ENCODE assay signal across 19 cellular contexts in the genomic region with DNA sequence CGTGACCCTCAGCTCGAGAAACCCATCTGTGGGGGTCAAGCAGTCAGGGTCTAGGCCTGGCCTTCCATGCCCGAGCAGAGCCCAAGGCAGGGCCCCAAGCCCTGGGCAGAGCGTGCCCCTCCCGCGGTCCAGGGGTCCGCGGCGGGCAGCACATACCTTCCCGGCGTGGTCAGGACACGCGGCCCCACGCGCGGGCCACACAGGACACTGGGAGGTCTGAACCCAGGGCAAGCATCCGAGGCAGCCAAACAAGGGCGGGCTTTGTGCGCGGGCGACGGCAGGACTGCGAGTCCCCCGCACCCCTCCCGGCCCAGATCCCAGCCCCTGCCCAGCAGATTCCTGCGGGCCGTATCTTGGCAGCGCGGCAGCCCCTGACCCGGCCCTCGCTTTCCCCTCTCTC.
DNase-seq lines count a peak whose midpoint lies in the region; ATAC-seq and TF ChIP-seq lines count a peak whose summit lies in the region.
"Had no signal": no experiment of that assay in that cellular context is flagged by ENCODE, and none has a peak within 500 bp of the region (broad histone marks: within the 10 kb centered on the region; RNA-seq: fewer than 3 reads in every experiment).

No MANE protein-coding gene starts in this region.

- no peak overlapping the region for H3K27ac Mint-ChIP-seq in stimulated activated memory B cell treated with anti-CD40 and anti-IgM and Interleukin-4, amounts not matched to agents 10 μg/mL and 1 μg/mL and 100 μg/mL, for 72 hours
- H3K27ac Mint-ChIP-seq in stimulated activated effector memory CD8-positive, alpha-beta T cell treated with anti-CD3 and anti-CD28 coated beads, Interleukin-12 subunit alpha, Interleukin-12 subunit beta, amount 100 ng/mL, for 72 hours = no peak overlapping the region
- H3K27ac Mint-ChIP-seq: CD4-positive, alpha-beta T cell; H9 had no signal

- H3K27me3 ChIP-seq in H7 (ENCODE audit: control insufficient read depth, insufficient read depth, low read length) (no peaks in the 10 kb centered on the region), esophagus muscularis mucosa (peaks cover 0 to 56% (median 4%) of the 10 kb centered on the region in 4 donors), osteoblast (ENCODE audit: insufficient read depth, low read length) (peaks cover 3% of the 10 kb centered on the region), ovary (no peaks in the 10 kb centered on the region)

- H3K36me3 ChIP-seq in H7 (replicated peaks; ENCODE audit: control insufficient read depth, insufficient read depth, low read length) (no peaks in the 10 kb centered on the region), esophagus muscularis mucosa (no peaks in the 10 kb centered on the region), osteoblast (ENCODE audit: insufficient read depth, low read length) (no peaks in the 10 kb centered on the region), ovary (no peaks in the 10 kb centered on the region)

- H4K20me1 ChIP-seq in osteoblast (ENCODE audit: insufficient read depth, low read length) = no peaks in the 10 kb centered on the region

- intact Hi-C loops in esophagus muscularis mucosa (cut with DNase I) = no loop called here
- intact Hi-C loops in ovary (cut with DNase I) = no loop called here

- WGBS in esophagus muscularis mucosa = 69% methylated on average over 13 of the region's 31 CpGs
- WGBS in ovary, 3 donors = 63 to 67% (median 67%) methylated on average over 13 to 31 of the region's 31 CpGs

- H3K27ac ChIP-seq in esophagus muscularis mucosa (replicated peaks in 1 of 4) = no peak overlapping the region
- H3K27ac ChIP-seq in osteoblast (ENCODE audit: low read depth, low read length) = no peak overlapping the region
- no peak overlapping the region for H3K27ac ChIP-seq in ovary
- H3K27ac ChIP-seq: C4-2B, GM23248 had no signal

- TF ChIP-seq EP300 in esophagus muscularis mucosa (IDR thresholded peaks at IDR 0.05) (no peak), ovary (IDR thresholded peaks at IDR 0.05) (no peak)

- H3K4me1 Mint-ChIP-seq in stimulated activated memory B cell treated with anti-CD40 and anti-IgM and Interleukin-4, amounts not matched to agents 10 μg/mL and 1 μg/mL and 100 μg/mL, for 72 hours = no peaks in the 10 kb centered on the region
- no peaks in the 10 kb centered on the region for H3K4me1 Mint-ChIP-seq in stimulated activated effector memory CD8-positive, alpha-beta T cell treated with anti-CD3 and anti-CD28 coated beads, Interleukin-12 subunit alpha, Interleukin-12 subunit beta, amount 100 ng/mL, for 72 hours
- H3K4me1 Mint-ChIP-seq: IgD-negative memory B cell had no signal

- no peaks in the 10 kb centered on the region for H3K4me1 ChIP-seq in esophagus muscularis mucosa
- peaks cover 32% of the 10 kb centered on the region for H3K4me1 ChIP-seq in osteoblast (ENCODE audit: insufficient read depth, low read length)
- no peaks in the 10 kb centered on the region for H3K4me1 ChIP-seq in ovary (ENCODE audit: insufficient read depth)

- peak overlapping the region; percentile 61 for H2AFZ ChIP-seq in osteoblast (ENCODE audit: low read length)
- H2AFZ ChIP-seq: GM23248 had no signal

- ATAC-seq in stimulated activated memory B cell treated with anti-CD40 and anti-IgM and Interleukin-4, amounts not matched to agents 10 μg/mL and 1 μg/mL and 100 μg/mL, for 72 hours = peak; percentile 50
- ATAC-seq in HG03108 (IDR thresholded peaks at IDR 0.05; ENCODE audit: unreplicated experiment) = no peak
- ATAC-seq in GM18867 (IDR thresholded peaks at IDR 0.05; ENCODE audit: unreplicated experiment) = no peak
- ATAC-seq in stimulated activated effector memory CD8-positive, alpha-beta T cell treated with anti-CD3 and anti-CD28 coated beads, Interleukin-12 subunit alpha, Interleukin-12 subunit beta, amount 100 ng/mL, for 72 hours = no peak
- ATAC-seq: GM12878, HepG2 had no signal

- no peaks in the 10 kb centered on the region for H3K9me3 ChIP-seq in esophagus muscularis mucosa
- H3K9me3 ChIP-seq in osteoblast (ENCODE audit: low read depth, low read length) = no peaks in the 10 kb centered on the region
- no peaks in the 10 kb centered on the region for H3K9me3 ChIP-seq in ovary

- H3K79me2 ChIP-seq in osteoblast (ENCODE audit: insufficient read depth, low read length) = no peaks in the 10 kb centered on the region

- H3K4me2 ChIP-seq in osteoblast (ENCODE audit: insufficient read depth, low read length) = no peak overlapping the region

- no peak for TF ChIP-seq CTCF in esophagus muscularis mucosa (IDR thresholded peaks at IDR 0.05)
- TF ChIP-seq CTCF in osteoblast (IDR thresholded peaks at IDR 0.05; ENCODE audit: extremely low read depth, low read depth, low read length) = no peak
- no peak for TF ChIP-seq CTCF in ovary (IDR thresholded peaks at IDR 0.05)

- TF ChIP-seq POLR2A in esophagus muscularis mucosa (IDR thresholded peaks at IDR 0.05; ENCODE audit: low read depth) = no peak
- no peak for TF ChIP-seq POLR2A in ovary (IDR thresholded peaks at IDR 0.05)

- DNase-seq in H7 = peak; percentile 43
- DNase-seq in esophagus muscularis mucosa (ENCODE audit: extremely low spot score) = peak; percentile 53
- DNase-seq in osteoblast (ENCODE audit: insufficient read length, low spot score, missing footprints) = no peak
- DNase-seq in ovary = no peak
- no peak for DNase-seq in stimulated activated effector memory CD8-positive, alpha-beta T cell treated with anti-CD3 and anti-CD28 coated beads, Interleukin-12 subunit alpha, Interleukin-12 subunit beta, amount 100 ng/mL, for 72 hours (ENCODE audit: low spot score in 2 of 2)
- DNase-seq: ACHN; CD4-positive, alpha-beta T cell; DMS79 treated with DMSO at 0.1 percent for 48 hours; GM23248; H9; Karpas-422; KBM-7 had no signal

- no peak overlapping the region for H3K4me3 ChIP-seq in H7 (ENCODE audit: insufficient read depth, low read depth, low read length)
- H3K4me3 ChIP-seq in esophagus muscularis mucosa = no peak overlapping the region
- H3K4me3 ChIP-seq in osteoblast (ENCODE audit: insufficient read depth, low read length) = no peak overlapping the region
- no peak overlapping the region for H3K4me3 ChIP-seq in ovary
- H3K4me3 ChIP-seq: GM12878, GM23248 had no signal

- H3K36me3 Mint-ChIP-seq in stimulated activated memory B cell treated with anti-CD40 and anti-IgM and Interleukin-4, amounts not matched to agents 10 μg/mL and 1 μg/mL and 100 μg/mL, for 72 hours = no peaks in the 10 kb centered on the region
- H3K36me3 Mint-ChIP-seq in stimulated activated effector memory CD8-positive, alpha-beta T cell treated with anti-CD3 and anti-CD28 coated beads, Interleukin-12 subunit alpha, Interleukin-12 subunit beta, amount 100 ng/mL, for 72 hours = no peaks in the 10 kb centered on the region
- H3K36me3 Mint-ChIP-seq: IgD-negative memory B cell had no signal

- peaks cover 7% of the 10 kb centered on the region for H3K9me3 Mint-ChIP-seq in stimulated activated memory B cell treated with anti-CD40 and anti-IgM and Interleukin-4, amounts not matched to agents 10 μg/mL and 1 μg/mL and 100 μg/mL, for 72 hours
- no peaks in the 10 kb centered on the region for H3K9me3 Mint-ChIP-seq in stimulated activated effector memory CD8-positive, alpha-beta T cell treated with anti-CD3 and anti-CD28 coated beads, Interleukin-12 subunit alpha, Interleukin-12 subunit beta, amount 100 ng/mL, for 72 hours
- H3K9me3 Mint-ChIP-seq: CD4-positive, alpha-beta T cell; H9 had no signal

- peaks cover 52% of the 10 kb centered on the region for H3K27me3 Mint-ChIP-seq in stimulated activated memory B cell treated with anti-CD40 and anti-IgM and Interleukin-4, amounts not matched to agents 10 μg/mL and 1 μg/mL and 100 μg/mL, for 72 hours

- H3K4me3 Mint-ChIP-seq in stimulated activated memory B cell treated with anti-CD40 and anti-IgM and Interleukin-4, amounts not matched to agents 10 μg/mL and 1 μg/mL and 100 μg/mL, for 72 hours = no peak overlapping the region
- no peak overlapping the region for H3K4me3 Mint-ChIP-seq in stimulated activated effector memory CD8-positive, alpha-beta T cell treated with anti-CD3 and anti-CD28 coated beads, Interleukin-12 subunit alpha, Interleukin-12 subunit beta, amount 100 ng/mL, for 72 hours
- H3K4me3 Mint-ChIP-seq: CD4-positive, alpha-beta T cell; H9; IgD-negative memory B cell had no signal

Comparison
In these comparisons a context has a peak if more than half of its experiments do, and no peak if none do; other contexts are left out.
1. DNase-seq: peak in H7 (single experiment) and esophagus muscularis mucosa (single experiment); none in osteoblast (single experiment), ovary (0 of 5) and stimulated activated effector memory CD8-positive, alpha-beta T cell treated with anti-CD3 and anti-CD28 coated beads, Interleukin-12 subunit alpha, Interleukin-12 subunit beta, amount 100 ng/mL, for 72 hours (0 of 2).